ENCODE assay signal across 1 cellular context in genomic region chr2:239959059-239959971, GRCh38.
TF ChIP-seq lines count a peak whose summit lies in the region.

No MANE protein-coding gene starts in this region.

TF ChIP-seq in GM23338, 12 proteins besides CTCF, POLR2A, EP300 and RAD21 (continued from another document):
- TF ChIP-seq ZNF462 (CRISPR knock-in tag; IDR thresholded peaks at IDR 0.05): no peak
